17 cellular contexts compared by ENCODE assay signal in genomic region chr10:74164641-74165529, GRCh38. TPM values are rescaled to one million over a fixed set of nuclear protein-coding genes. Genes with fewer than 3 reads are reported as not detected.
DNase-seq lines count a peak whose midpoint lies in the region; ATAC-seq and TF ChIP-seq lines count a peak whose summit lies in the region.
"Had no signal": no experiment of that assay in that cellular context is flagged by ENCODE, and none has a peak within 500 bp of the region (broad histone marks: within the 10 kb centered on the region; RNA-seq: fewer than 3 reads in every experiment).

No MANE protein-coding gene starts in this region.

- H3K4me3 ChIP-seq in fibroblast of villous mesenchyme (ENCODE audit: low read depth, low read length) (peak overlapping the region; percentile 31), MG63 (no peak overlapping the region)

- H3K9me3 Mint-ChIP-seq in IgD-negative memory B cell (no peaks in the 10 kb centered on the region), progenitor cell of endocrine pancreas (ENCODE audit: low read depth) (no peaks in the 10 kb centered on the region)
- H3K9me3 Mint-ChIP-seq: activated T-cell treated with anti-CD3 and anti-CD28 coated beads, Interleukin-2, amount 50 U/mL, for 4 hours; neural crest cell had no signal

- ATAC-seq in esophagus mucosa, result no peak
- ATAC-seq: activated T-cell treated with anti-CD3 and anti-CD28 coated beads, Interleukin-2, amount 50 U/mL, for 4 hours; left ventricle myocardium superior had no signal

- peak overlapping the region in 3 of 4 donors; percentile 70 to 83 (median 76) for H3K4me3 Mint-ChIP-seq in IgD-negative memory B cell
- no peak overlapping the region for H3K4me3 Mint-ChIP-seq in progenitor cell of endocrine pancreas (ENCODE audit: low read depth)
- H3K4me3 Mint-ChIP-seq: activated T-cell treated with anti-CD3 and anti-CD28 coated beads, Interleukin-2, amount 50 U/mL, for 4 hours; neural crest cell had no signal

- TF ChIP-seq CTCF in fibroblast of villous mesenchyme (IDR thresholded peaks at IDR 0.05; ENCODE audit: insufficient read depth, low read depth, low read length) (no peak), progenitor cell of endocrine pancreas (IDR thresholded peaks at IDR 0.05; ENCODE audit: unreplicated experiment) (no peak)

- H3K4me1 Mint-ChIP-seq in IgD-negative memory B cell (peaks cover 48 to 63% (median 53%) of the 10 kb centered on the region in 3 donors), progenitor cell of endocrine pancreas (ENCODE audit: low read depth) (peaks cover 13% of the 10 kb centered on the region)

- H3K27me3 Mint-ChIP-seq in IgD-negative memory B cell, result no peaks in the 10 kb centered on the region
- H3K27me3 Mint-ChIP-seq in progenitor cell of endocrine pancreas, result no peaks in the 10 kb centered on the region

- no peaks in the 10 kb centered on the region for H3K36me3 ChIP-seq in MG63

- no peaks in the 10 kb centered on the region for H3K9me3 ChIP-seq in MG63

- H3K36me3 Mint-ChIP-seq in IgD-negative memory B cell (peaks cover 8% of the 10 kb centered on the region), progenitor cell of endocrine pancreas (ENCODE audit: insufficient read depth) (no peaks in the 10 kb centered on the region)

- DNase-seq in EL, result peak; percentile 62
- peak; percentile 55 for DNase-seq in fibroblast of villous mesenchyme (ENCODE audit: low read depth)
- DNase-seq in progenitor cell of endocrine pancreas (ENCODE audit: low spot score, unreplicated experiment), result no peak
- DNase-seq in superior temporal gyrus (ENCODE audit: extremely low spot score), result no peak
- no peak for DNase-seq in MG63
- no peak for DNase-seq in NCI-H345 (lab: John Stamatoyannopoulos, UW)
- DNase-seq: activated CD4-positive, alpha-beta T cell treated with anti-CD3 and anti-CD28 coated beads for 48 hours; activated T-cell treated with anti-CD3 and anti-CD28 coated beads, Interleukin-2, amount 50 U/mL, for 4 hours; DMS79; erythroblast; left ventricle myocardium superior; NCI-H2227 treated with DMSO at 0.1 percent for 48 hours; SIG-M5; T-helper 9 cell had no signal

- peak overlapping the region; percentile 33 to 79 (median 61) for H3K27ac Mint-ChIP-seq in IgD-negative memory B cell
- H3K27ac Mint-ChIP-seq in progenitor cell of endocrine pancreas, result peak overlapping the region; percentile 65

- H3K27me3 ChIP-seq in MG63, result no peaks in the 10 kb centered on the region

RNA-seq across cellular contexts. Expression of gene ADK, which starts 13.9 kb away (rescaled TPM):
- 196 TPM for polyA plus RNA-seq in IgD-negative memory B cell
- total RNA-seq in fibroblast of villous mesenchyme, result 41.6 and 57.9 TPM in 2 replicates
- 20.7 and 24.4 TPM in 2 replicates for total RNA-seq in progenitor cell of endocrine pancreas
- 18.1 and 26.5 TPM in 2 replicates for total RNA-seq in MG63 (2014; rRNA removed; shearing (Covaris generic); ENCODE audit: low replicate concordance)
- total RNA-seq in esophagus mucosa, result 50.8 TPM

RNA-seq across cellular contexts. Expression of gene AP3M1, which starts 14.3 kb away (rescaled TPM):
- polyA plus RNA-seq in IgD-negative memory B cell, result 28.1 TPM
- total RNA-seq in fibroblast of villous mesenchyme (29.0 and 51.4 TPM in 2 replicates), progenitor cell of endocrine pancreas (49.7 and 51.7 TPM in 2 replicates), esophagus mucosa (22.6 TPM)
- total RNA-seq in MG63 (2014; rRNA removed; shearing (Covaris generic); ENCODE audit: low replicate concordance), result 3.6 and 5.5 TPM in 2 replicates

Comparison
In these comparisons a context has a peak if more than half of its experiments do, and no peak if none do; other contexts are left out.
1. DNase-seq: peak in EL (single experiment) and fibroblast of villous mesenchyme (single experiment); none in progenitor cell of endocrine pancreas (single experiment), superior temporal gyrus (single experiment), MG63 (single experiment) and NCI-H345 (single experiment).